Comparison of ENCODE assay signal across 25 cellular contexts in genomic region chr3:15069441-15069840, GRCh38.
"Had no signal": no experiment of that assay in that cellular context is flagged by ENCODE, and none has a peak within 500 bp of the region (broad histone marks: within the 10 kb centered on the region; RNA-seq: fewer than 3 reads in every experiment).

No MANE protein-coding gene starts in this region.

- H3K27ac Mint-ChIP-seq: mesothelial cell of epicardium; nephron; neural progenitor cell; stimulated activated naive B cell treated with anti-CD40 and anti-IgM and Interleukin-4, amounts not matched to agents 10 μg/mL and 1 μg/mL and 100 μg/mL, for 72 hours had no signal

- H3K27me3 Mint-ChIP-seq: naive thymus-derived CD4-positive, alpha-beta T cell; stimulated activated naive B cell treated with anti-CD40 and anti-IgM and Interleukin-4, amounts not matched to agents 10 μg/mL and 1 μg/mL and 100 μg/mL, for 72 hours had no signal

- H3K4me3 Mint-ChIP-seq: mesothelial cell of epicardium; naive thymus-derived CD4-positive, alpha-beta T cell; neural progenitor cell; stimulated activated naive B cell treated with anti-CD40 and anti-IgM and Interleukin-4, amounts not matched to agents 10 μg/mL and 1 μg/mL and 100 μg/mL, for 72 hours had no signal

- DNase-seq: islet precursor cell; left ventricle myocardium inferior; mesendoderm; naive thymus-derived CD4-positive, alpha-beta T cell; occipital lobe; psoas muscle; right lobe of liver; stimulated activated CD4-positive, alpha-beta T cell treated with anti-CD3 and anti-CD28 coated beads, Interleukin-1b, Interleukin-23, amount 100 ng/mL, for 48 hours; stimulated activated CD4-positive, alpha-beta T cell treated with anti-CD3 and anti-CD28 coated beads, Interleukin-2, amount 100 ng/mL, for 48 hours; stimulated activated CD4-positive, alpha-beta T cell treated with anti-CD3 and anti-CD28 coated beads, Interleukin-4, amount 100 ng/mL, for 4 hours; stimulated activated CD8-positive, alpha-beta memory T cell treated with anti-CD3 and anti-CD28 coated beads, Interleukin-4, amount 100 ng/mL, for 48 hours; stimulated activated naive B cell treated with anti-CD40 and anti-IgM and Interleukin-4, amounts not matched to agents 10 μg/mL and 1 μg/mL and 100 μg/mL, for 72 hours; stimulated activated naive CD8-positive, alpha-beta T cell treated with anti-CD3 and anti-CD28 coated beads, Interleukin-15, Interleukin-2, amounts not matched to agents 100 U/mL and 50 U/mL, for 24 hours; stomach; testis; thyroid gland; transverse colon; upper lobe of right lung had no signal

- H3K4me3 ChIP-seq: hepatocyte, left ventricle myocardium inferior, lung, neural progenitor cell, psoas muscle, right atrium auricular region, right lobe of liver, smooth muscle cell, stomach, testis, thyroid gland, transverse colon, upper lobe of right lung had no signal

- H3K9me3 Mint-ChIP-seq: mesothelial cell of epicardium; naive thymus-derived CD4-positive, alpha-beta T cell; nephron; neural progenitor cell; stimulated activated naive B cell treated with anti-CD40 and anti-IgM and Interleukin-4, amounts not matched to agents 10 μg/mL and 1 μg/mL and 100 μg/mL, for 72 hours had no signal

- ATAC-seq: naive thymus-derived CD4-positive, alpha-beta T cell; psoas muscle; right lobe of liver; stimulated activated naive B cell treated with anti-CD40 and anti-IgM and Interleukin-4, amounts not matched to agents 10 μg/mL and 1 μg/mL and 100 μg/mL, for 72 hours; stimulated activated naive CD8-positive, alpha-beta T cell treated with anti-CD3 and anti-CD28 coated beads, Interleukin-15, Interleukin-2, amounts not matched to agents 100 U/mL and 50 U/mL, for 24 hours; upper lobe of right lung had no signal
